ENCODE assay signal across 8 cellular contexts in the genomic region with DNA sequence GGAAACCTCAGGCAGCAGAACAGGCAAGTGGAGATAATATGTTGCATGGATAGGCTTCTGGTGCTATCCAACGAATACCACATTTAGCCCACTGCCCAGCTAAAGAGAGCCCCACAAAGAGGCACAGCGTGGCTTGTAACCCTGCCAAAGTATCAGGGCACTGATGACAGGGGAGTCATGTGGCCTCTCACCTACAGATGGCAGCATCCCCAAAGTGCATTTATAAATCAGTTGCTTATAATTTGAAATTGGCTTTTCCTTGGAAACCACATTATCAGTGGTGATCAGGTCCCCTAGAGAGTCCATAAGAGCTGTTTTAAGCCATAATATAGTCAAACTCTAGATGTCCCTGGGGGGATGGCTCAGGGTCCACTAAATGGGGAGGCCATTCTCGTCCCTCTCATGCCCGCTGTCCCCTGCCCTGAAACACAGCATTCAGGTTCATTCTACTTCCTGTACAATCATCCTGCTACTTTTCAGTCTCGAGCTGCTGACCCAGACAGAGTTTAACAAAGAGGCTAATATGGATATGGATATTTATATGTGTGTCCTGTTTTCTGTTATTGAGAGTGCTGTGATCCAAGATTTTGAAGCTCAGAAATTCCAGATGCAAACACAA. TPM values are rescaled to one million over a fixed set of nuclear protein-coding genes. Genes with fewer than 3 reads are reported as not detected.
DNase-seq lines count a peak whose midpoint lies in the region; ATAC-seq, FAIRE-seq and TF ChIP-seq lines count a peak whose summit lies in the region.

No MANE protein-coding gene starts in this region.

- intact Hi-C loops in vagina (cut with DNase I), result no loop called here

- H3K4me3 Mint-ChIP-seq in activated CD4-positive, alpha-beta T cell treated with anti-CD3 and anti-CD28 coated beads, Interleukin-2, amount 10 ng/mL, durations not matched to agents 7 days and 5 days, result no peak overlapping the region

- H3K36me3 ChIP-seq in WERI-Rb-1, result no peaks in the 10 kb centered on the region
- no peaks in the 10 kb centered on the region for H3K36me3 ChIP-seq in vagina

- H3K9me3 Mint-ChIP-seq in activated CD4-positive, alpha-beta T cell treated with anti-CD3 and anti-CD28 coated beads, Interleukin-2, amount 10 ng/mL, durations not matched to agents 7 days and 5 days, result no peaks in the 10 kb centered on the region

- no peak for TF ChIP-seq POLR2A in vagina (IDR thresholded peaks at IDR 0.05)

- H3K27ac Mint-ChIP-seq in activated CD4-positive, alpha-beta T cell treated with anti-CD3 and anti-CD28 coated beads, Interleukin-2, amount 10 ng/mL, durations not matched to agents 7 days and 5 days, result no peak overlapping the region

- H3K27me3 Mint-ChIP-seq in activated CD4-positive, alpha-beta T cell treated with anti-CD3 and anti-CD28 coated beads, Interleukin-2, amount 10 ng/mL, durations not matched to agents 7 days and 5 days, result peaks cover 15% of the 10 kb centered on the region

- POLR2A ChIA-PET in activated CD4-positive, alpha-beta T cell treated with anti-CD3 and anti-CD28 coated beads, Interleukin-2, amount 10 ng/mL, durations not matched to agents 7 days and 5 days (lab: Charles Lee), result no interaction called here

- ATAC-seq in HG03439 (IDR thresholded peaks at IDR 0.05; ENCODE audit: unreplicated experiment) (peak; percentile 76), left lobe of liver (peak; percentile 74), HG03280 (IDR thresholded peaks at IDR 0.05; ENCODE audit: unreplicated experiment) (no peak)

- CTCF ChIA-PET in activated CD4-positive, alpha-beta T cell treated with anti-CD3 and anti-CD28 coated beads, Interleukin-2, amount 10 ng/mL, durations not matched to agents 7 days and 5 days (lab: Charles Lee), result no interaction called here

- no peaks in the 10 kb centered on the region for H3K4me1 ChIP-seq in vagina

- H3K4me1 Mint-ChIP-seq in activated CD4-positive, alpha-beta T cell treated with anti-CD3 and anti-CD28 coated beads, Interleukin-2, amount 10 ng/mL, durations not matched to agents 7 days and 5 days, result no peaks in the 10 kb centered on the region

- H3K9me3 ChIP-seq in WERI-Rb-1 (ENCODE audit: severe bottlenecking), result no peaks in the 10 kb centered on the region
- no peaks in the 10 kb centered on the region for H3K9me3 ChIP-seq in vagina

- TF ChIP-seq CTCF in D721Med (IDR thresholded peaks at IDR 0.05; ENCODE audit: insufficient read depth, missing control alignments) (peak; percentile 26), WERI-Rb-1 (IDR thresholded peaks at IDR 0.05; ENCODE audit: low read depth, low read length) (peak; percentile 58), vagina (IDR thresholded peaks at IDR 0.05) (no peak)

- DNase-seq in D721Med (ENCODE audit: insufficient read length, low spot score) (no peak), WERI-Rb-1 (no peak), left lobe of liver (ENCODE audit: low spot score) (no peak), ecto neural progenitor cell (ENCODE audit: low spot score) (no peak), vagina (ENCODE audit: extremely low spot score in 2 of 2) (no peak)
- no peak for DNase-seq in activated CD4-positive, alpha-beta T cell treated with anti-CD3 and anti-CD28 coated beads, Interleukin-2, amount 10 ng/mL, durations not matched to agents 7 days and 5 days

- H3K27me3 ChIP-seq in WERI-Rb-1 (ENCODE audit: insufficient read depth, low read depth, severe bottlenecking) (no peaks in the 10 kb centered on the region), vagina (no peaks in the 10 kb centered on the region)

- H3K27ac ChIP-seq in WERI-Rb-1 (no peak overlapping the region), vagina (no peak overlapping the region)

- FAIRE-seq in D721Med (lab: Jason Lieb, UNC), result no peak

- H3K4me3 ChIP-seq in WERI-Rb-1 (ENCODE audit: low read depth, low read length) (no peak overlapping the region), vagina (no peak overlapping the region)

- H3K36me3 Mint-ChIP-seq in activated CD4-positive, alpha-beta T cell treated with anti-CD3 and anti-CD28 coated beads, Interleukin-2, amount 10 ng/mL, durations not matched to agents 7 days and 5 days (ENCODE audit: low read depth), result no peaks in the 10 kb centered on the region

RNA-seq across cellular contexts. Expression of a gene that starts 28.6 kb away (rescaled TPM):
- 6.6 TPM for total RNA-seq in left lobe of liver
- under 1 TPM; 0.20 to 0.21 TPM for total RNA-seq in activated CD4-positive, alpha-beta T cell treated with anti-CD3 and anti-CD28 coated beads, Interleukin-2, amount 10 ng/mL, durations not matched to agents 7 days and 5 days
- 118 TPM for total RNA-seq in vagina

Comparison
In these comparisons a context has a peak if more than half of its experiments do, and no peak if none do; other contexts are left out.
1. CTCF ChIP-seq: peak in D721Med (single experiment) and WERI-Rb-1 (single experiment); none in vagina (0 of 3).
2. RNA of a gene that starts 28.6 kb away (total RNA-seq): 118 TPM in vagina (single experiment); 6.6 TPM in left lobe of liver (single experiment) and 0.20 to 0.21 TPM in activated CD4-positive, alpha-beta T cell treated with anti-CD3 and anti-CD28 coated beads, Interleukin-2, amount 10 ng/mL, durations not matched to agents 7 days and 5 days; every median in the first group is over 10 times any median in the second.